ENCODE assay signal across 25 cellular contexts in genomic region chr2:162994718-162995117, GRCh38.
DNase-seq lines count a peak whose midpoint lies in the region; ATAC-seq, FAIRE-seq and TF ChIP-seq lines count a peak whose summit lies in the region.
"Had no signal": no experiment of that assay in that cellular context is flagged by ENCODE, and none has a peak within 500 bp of the region (broad histone marks: within the 10 kb centered on the region; RNA-seq: fewer than 3 reads in every experiment).

No MANE protein-coding gene starts in this region.

- POLR2A ChIA-PET in HepG2 (lab: Yijun Ruan, JAX) (no interaction called here), WTC11 (lab: Charles Lee) (no interaction called here)

- no TSS peak for BruUV-seq in HepG2 (replicated peaks; lab: Mats Ljungman, UMichigan)

- no peak overlapping the region for H3K27ac Mint-ChIP-seq in WTC11
- H3K27ac Mint-ChIP-seq: CD14-positive monocyte; CD8-positive, alpha-beta memory T cell; T-cell had no signal

- no peaks in the 10 kb centered on the region for H3K36me3 ChIP-seq in HepG2 (replicated peaks in 1 of 2; ENCODE audit: control insufficient read depth in 1 of 2, insufficient read depth in 2 of 2, low read length in 2 of 2)
- H3K36me3 ChIP-seq in right lobe of liver, result no peaks in the 10 kb centered on the region
- H3K36me3 ChIP-seq: BE2C, SJSA1 had no signal

- DNase-seq in HepG2 (ENCODE audit: low spot score), result no peak
- no peak for DNase-seq in right lobe of liver
- DNase-seq in WTC11 (ENCODE audit: low spot score), result no peak
- DNase-seq in cerebellum (ENCODE audit: low spot score), result no peak
- no peak for DNase-seq in left colon
- DNase-seq in foreskin melanocyte, result no peak
- no peak for DNase-seq in amniotic stem cell (lab: John Stamatoyannopoulos, UW)
- DNase-seq: 8988T; ACHN; BE2C; CD8-positive, alpha-beta memory T cell; DMS 273 treated with DMSO at 0.1 percent for 48 hours; DND-41; KBM-7; MV-4-11; NCI-H1105; NCI-H1436 treated with DMSO at 0.1 percent for 48 hours; NCI-H187 treated with DMSO at 0.1 percent for 48 hours; NCI-H2107; NCI-H524; NCI-H748 treated with DMSO at 0.1 percent for 48 hours; T-cell had no signal

- no peak overlapping the region for H3K27ac ChIP-seq in HepG2 (ENCODE audit: extremely low read length, insufficient read depth, low read length)
- H3K27ac ChIP-seq in right lobe of liver, result no peak overlapping the region
- H3K27ac ChIP-seq: SJSA1 had no signal

- H3K9me3 Mint-ChIP-seq in WTC11, result peaks cover 5% of the 10 kb centered on the region; the same call in 1 of the 2 replicates

- H3K36me3 Mint-ChIP-seq in WTC11, result no peaks in the 10 kb centered on the region
- H3K36me3 Mint-ChIP-seq: CD14-positive monocyte; CD8-positive, alpha-beta memory T cell; T-cell had no signal

- CTCF ChIA-PET in HepG2 (lab: Yijun Ruan, JAX; ENCODE audit: low intra/inter-chr PET ratio, low total read pairs), result no interaction called here
- CTCF ChIA-PET in WTC11 (lab: Charles Lee), result no interaction called here

- H3K4me1 ChIP-seq in HepG2 (ENCODE audit: insufficient read depth, low read length) (no peaks in the 10 kb centered on the region), right lobe of liver (no peaks in the 10 kb centered on the region)
- H3K4me1 ChIP-seq: BE2C, SJSA1 had no signal

- H4K20me1 ChIP-seq in HepG2 (ENCODE audit: insufficient read depth, low read length), result no peaks in the 10 kb centered on the region

- intact Hi-C loops in HepG2 (cut with micrococcal nuclease; ENCODE audit: unreplicated experiment), result no loop called here
- intact Hi-C loops in right lobe of liver (cut with DNase I), result no loop called here
- intact Hi-C loops in left colon (cut with DNase I, micrococcal nuclease), result no loop called here

- FAIRE-seq in HepG2 (lab: Jason Lieb, UNC), result no peak

- ATAC-seq in HepG2 (peak; percentile 47; the same call in 1 of the 3 replicates), right lobe of liver (no peak), HG03442 (IDR thresholded peaks at IDR 0.05; ENCODE audit: unreplicated experiment) (peak; percentile 46), WTC11 (peak; percentile 77), left colon (no peak)
- ATAC-seq: T-cell had no signal

- H3K4me3 Mint-ChIP-seq in WTC11, result no peak overlapping the region
- H3K4me3 Mint-ChIP-seq: CD14-positive monocyte; CD8-positive, alpha-beta memory T cell; T-cell had no signal

- TF ChIP-seq POLR2A in HepG2 (IDR thresholded peaks at IDR 0.05; ENCODE audit: insufficient read depth in 1 of 2, low read depth in 2 of 2, low read length in 2 of 2), result no peak
- no peak for TF ChIP-seq POLR2A in right lobe of liver (IDR thresholded peaks at IDR 0.05)

- H3K79me2 ChIP-seq in HepG2 (ENCODE audit: insufficient read depth, low read length), result no peaks in the 10 kb centered on the region

- TF ChIP-seq CTCF in HepG2 (CRISPR knock-in tag; IDR thresholded peaks at IDR 0.05) (no peak), right lobe of liver (IDR thresholded peaks at IDR 0.05) (no peak), WTC11 (IDR thresholded peaks at IDR 0.05) (no peak)

- no peak overlapping the region for H2AFZ ChIP-seq in HepG2 (ENCODE audit: low read length)

- in situ Hi-C loops in HepG2 (cut with HindIII; ENCODE audit: extremely low pct_ligation_motif_present, low pct_unique_long_range_greater_than_20kb), result no loop called here

- H3K9me3 ChIP-seq in HepG2 (ENCODE audit: low read length) (no peaks in the 10 kb centered on the region), right lobe of liver (no peaks in the 10 kb centered on the region)
- H3K9me3 ChIP-seq: BE2C, SJSA1 had no signal

- no peak overlapping the region for H3K9ac ChIP-seq in HepG2 (ENCODE audit: insufficient read depth, low read depth, low read length)

- H3K4me1 Mint-ChIP-seq in WTC11, result no peaks in the 10 kb centered on the region
- H3K4me1 Mint-ChIP-seq: CD14-positive monocyte; CD8-positive, alpha-beta memory T cell; T-cell had no signal

- H3K4me2 ChIP-seq in HepG2 (ENCODE audit: low read depth, low read length), result no peak overlapping the region

- H3K27me3 ChIP-seq in HepG2 (ENCODE audit: control insufficient read depth in 1 of 2, insufficient read depth in 2 of 2, low read length in 2 of 2), result no peaks in the 10 kb centered on the region
- no peaks in the 10 kb centered on the region for H3K27me3 ChIP-seq in right lobe of liver
- H3K27me3 ChIP-seq: BE2C, SJSA1 had no signal

- TF ChIP-seq EP300 in HepG2 (IDR thresholded peaks at IDR 0.05; ENCODE audit: low read depth in 2 of 2, low read length in 2 of 2) (no peak), HepG2 (CRISPR knock-in tag; IDR thresholded peaks at IDR 0.05; ENCODE audit: borderline replicate concordance) (no peak)

- no peak overlapping the region for H3K4me3 ChIP-seq in HepG2 (replicated peaks in 1 of 3; ENCODE audit: insufficient read depth in 1 of 3, low read depth in 2 of 3, low read length in 3 of 3)
- no peak overlapping the region for H3K4me3 ChIP-seq in right lobe of liver
- H3K4me3 ChIP-seq: SJSA1 had no signal

- no peaks in the 10 kb centered on the region for H3K27me3 Mint-ChIP-seq in WTC11 (ENCODE audit: low read depth)
- H3K27me3 Mint-ChIP-seq: CD8-positive, alpha-beta memory T cell; T-cell had no signal

- TF ChIP-seq RAD21 in HepG2 (CRISPR knock-in tag; IDR thresholded peaks at IDR 0.05), result no peak

TF ChIP-seq in HepG2, 621 proteins besides CTCF, POLR2A, EP300 and RAD21:
- no peak for TF ChIP-seq TBP (CRISPR knock-in tag; IDR thresholded peaks at IDR 0.05)
- no peak for TF ChIP-seq NPAS2 (CRISPR knock-in tag; IDR thresholded peaks at IDR 0.05; ENCODE audit: borderline replicate concordance)
- TF ChIP-seq ADNP (CRISPR knock-in tag; IDR thresholded peaks at IDR 0.05), result no peak
- TF ChIP-seq ISL2 (CRISPR knock-in tag; IDR thresholded peaks at IDR 0.05), result no peak
- peak; percentile 35; the same call in 1 of the 2 replicates for TF ChIP-seq SRF (IDR thresholded peaks at IDR 0.05; ENCODE audit: low read depth, low read length)

TF ChIP-seq in WTC11, 78 proteins besides CTCF, POLR2A, EP300 and RAD21:
- TF ChIP-seq FOXP1 (CRISPR knock-in tag; IDR thresholded peaks at IDR 0.05; ENCODE audit: borderline replicate concordance) (no peak), KAT7 (CRISPR knock-in tag; IDR thresholded peaks at IDR 0.05; ENCODE audit: borderline replicate concordance) (no peak), ELF4 (CRISPR knock-in tag; IDR thresholded peaks at IDR 0.05; ENCODE audit: low read depth) (no peak), MYBL2 (CRISPR knock-in tag; IDR thresholded peaks at IDR 0.05) (no peak), ZNF317 (CRISPR knock-in tag; IDR thresholded peaks at IDR 0.05; ENCODE audit: borderline replicate concordance, low read depth) (no peak), SOX15 (CRISPR knock-in tag; IDR thresholded peaks at IDR 0.05) (no peak), STAT6 (CRISPR knock-in tag; conservative IDR thresholded peaks at IDR 0.05; ENCODE audit: low read depth) (no peak), GRHL2 (CRISPR knock-in tag; IDR thresholded peaks at IDR 0.05; ENCODE audit: insufficient replicate concordance, severe bottlenecking) (no peak), CREM (CRISPR knock-in tag; IDR thresholded peaks at IDR 0.05) (no peak), RORB (CRISPR knock-in tag; IDR thresholded peaks at IDR 0.05) (no peak)

Comparison
In these comparisons a context has a peak if more than half of its experiments do, and no peak if none do; other contexts are left out.
1. ATAC-seq: peak in HepG2 (single experiment), HG03442 (single experiment) and WTC11 (single experiment); none in right lobe of liver (0 of 4) and left colon (single experiment).